ENCODE assay signal across 17 cellular contexts in genomic region chr12:66014818-66015217, GRCh38.
A peak's percentile ranks its signal among the peaks of the same experiment; 100 is the strongest.
DNase-seq lines count a peak whose midpoint lies in the region; TF ChIP-seq lines count a peak whose summit lies in the region.
"Had no signal": no experiment of that assay in that cellular context is flagged by ENCODE, and none has a peak within 500 bp of the region (broad histone marks: within the 10 kb centered on the region; RNA-seq: fewer than 3 reads in every experiment).

No MANE protein-coding gene starts in this region.

- no peaks in the 10 kb centered on the region for H3K36me3 ChIP-seq in OCI-LY3 (replicated peaks; ENCODE audit: low read depth, low read length)
- H3K36me3 ChIP-seq: esophagus squamous epithelium, lower lobe of right lung had no signal

- no peaks in the 10 kb centered on the region for H3K27me3 ChIP-seq in OCI-LY3 (ENCODE audit: low read depth, low read length)
- H3K27me3 ChIP-seq: esophagus squamous epithelium had no signal

- H3K9ac ChIP-seq in OCI-LY3 (ENCODE audit: low read length), result no peak overlapping the region

- no peaks in the 10 kb centered on the region for H3K79me2 ChIP-seq in OCI-LY3 (ENCODE audit: low read length)

- H3K4me1 ChIP-seq in OCI-LY3 (ENCODE audit: low read length), result peaks cover 24% of the 10 kb centered on the region
- H3K4me1 ChIP-seq: esophagus squamous epithelium, lower lobe of right lung had no signal

- peak overlapping the region; percentile 40; the same call in 1 of the 2 replicates for H2AFZ ChIP-seq in OCI-LY3 (ENCODE audit: low read depth, low read length)

- H3K4me2 ChIP-seq in OCI-LY3 (ENCODE audit: low read length), result peak overlapping the region; percentile 56; the same call in 1 of the 2 replicates

- H3K27ac ChIP-seq in OCI-LY3 (ENCODE audit: low read length), result no peak overlapping the region
- H3K27ac ChIP-seq: esophagus squamous epithelium, lower lobe of right lung had no signal

- no peak overlapping the region for H3K4me3 ChIP-seq in OCI-LY3 (ENCODE audit: low read length)
- H3K4me3 ChIP-seq in epithelial cell of esophagus (ENCODE audit: low read length), result no peak overlapping the region
- H3K4me3 ChIP-seq: esophagus squamous epithelium, lower lobe of right lung had no signal

- peak; percentile 28 for DNase-seq in GM04504 (ENCODE audit: low read depth)
- DNase-seq in epithelial cell of esophagus (ENCODE audit: low read depth), result peak; percentile 54
- peak; percentile 9 for DNase-seq in renal cortical epithelial cell (ENCODE audit: low read depth)
- DNase-seq in NOMO-1 treated with dmso at 0.1 percent for 144 hours (lab: John Stamatoyannopoulos, UW; ENCODE audit: unreplicated experiment), result no peak
- no peak for DNase-seq in stimulated activated CD4-positive, alpha-beta T cell treated with anti-CD3 and anti-CD28 coated beads, Interleukin-2, amount 100 ng/mL, for 48 hours
- DNase-seq in RKO (ENCODE audit: low spot score), result no peak
- no peak for DNase-seq in globus pallidus (ENCODE audit: low spot score)
- DNase-seq: activated T-cell treated with anti-CD3 and anti-CD28 coated beads, Interleukin-2, amount 50 U/mL, for 4 hours; CD8-positive, alpha-beta T cell; dermis blood vessel endothelial cell; esophagus squamous epithelium; KBM-7; lower lobe of right lung; NCI-H524 treated with DMSO at 0.1 percent for 48 hours; stimulated activated CD4-positive, alpha-beta T cell treated with anti-CD3 and anti-CD28 coated beads, Interleukin-2, amount 100 ng/mL, for 24 hours; T-helper 1 cell had no signal

- no peak for TF ChIP-seq CTCF in OCI-LY3 (IDR thresholded peaks at IDR 0.05; ENCODE audit: low read depth, low read length)
- TF ChIP-seq CTCF in epithelial cell of esophagus (IDR thresholded peaks at IDR 0.05; ENCODE audit: insufficient read depth, low read depth, low read length, missing control alignments), result no peak

- no peaks in the 10 kb centered on the region for H4K20me1 ChIP-seq in OCI-LY3 (ENCODE audit: insufficient read depth, low read length)

- peaks cover 11% of the 10 kb centered on the region; the same call in 1 of the 2 replicates for H3K9me3 ChIP-seq in OCI-LY3 (ENCODE audit: insufficient read depth, low read length)
- H3K9me3 ChIP-seq: esophagus squamous epithelium, lower lobe of right lung had no signal

Comparison
In these comparisons a context has a peak if more than half of its experiments do, and no peak if none do; other contexts are left out.
1. DNase-seq: peak in GM04504 (single experiment), epithelial cell of esophagus (single experiment) and renal cortical epithelial cell (single experiment); none in NOMO-1 treated with dmso at 0.1 percent for 144 hours (single experiment), stimulated activated CD4-positive, alpha-beta T cell treated with anti-CD3 and anti-CD28 coated beads, Interleukin-2, amount 100 ng/mL, for 48 hours (0 of 2), RKO (single experiment) and globus pallidus (single experiment).